Comparison of ENCODE assay signal across 35 cellular contexts in genomic region chr1:175360016-175360415, GRCh38.
"Had no signal": no experiment of that assay in that cellular context is flagged by ENCODE, and none has a peak within 500 bp of the region (broad histone marks: within the 10 kb centered on the region; RNA-seq: fewer than 3 reads in every experiment).

No MANE protein-coding gene starts in this region.

- H3K9me3 ChIP-seq: MG63 had no signal

- H3K36me3 ChIP-seq: MG63 had no signal

- H3K4me3 ChIP-seq: MG63 had no signal

- DNase-seq: Karpas-422, Kasumi-1, MG63, MM.1S, MV-4-11, NCI-H1048, NCI-H1092, NCI-H1092 treated with DMSO at 0.1 percent for 48 hours, NCI-H1105, NCI-H1105 treated with DMSO at 0.1 percent for 48 hours, NCI-H1417, NCI-H1417 treated with DMSO at 0.1 percent for 48 hours, NCI-H1436, NCI-H1436 treated with DMSO at 0.1 percent for 48 hours, NCI-H146, NCI-H1694, NCI-H1694 treated with DMSO at 0.1 percent for 48 hours, NCI-H187, NCI-H187 treated with DMSO at 0.1 percent for 48 hours, NCI-H1930, NCI-H2029, NCI-H2029 treated with DMSO at 0.1 percent for 48 hours, NCI-H2081, NCI-H2081 treated with DMSO at 0.1 percent for 48 hours, NCI-H2107, NCI-H2171, NCI-H2171 treated with DMSO at 0.1 percent for 48 hours, NCI-H2227 treated with DMSO at 0.1 percent for 48 hours, NCI-H226, NCI-H345, NCI-H446, NCI-H446 treated with DMSO at 0.1 percent for 48 hours, NCI-H510A, NCI-H510A treated with DMSO at 0.1 percent for 48 hours, NCI-H524 had no signal
